Comparison of ENCODE assay signal across 8 cellular contexts in genomic region chr1:23019094-23019850, GRCh38. TPM values are rescaled to one million over a fixed set of nuclear protein-coding genes. Genes with fewer than 3 reads are reported as not detected.
DNase-seq lines count a peak whose midpoint lies in the region; ATAC-seq, FAIRE-seq and TF ChIP-seq lines count a peak whose summit lies in the region.

Gene KDM1A, plus strand, starts transcription at chr1:23019468. Its CDS starts 129 bp downstream, at chr1:23019597.

- peaks cover 4% of the 10 kb centered on the region in 2 donors for H3K4me1 ChIP-seq in kidney (ENCODE audit: control insufficient read depth in 1 of 2, insufficient read depth in 1 of 2, low read depth in 1 of 2, low read length in 2 of 2)

- peak; percentile 97 for DNase-seq in Ammon's horn (ENCODE audit: low spot score)
- DNase-seq in NCI-H446 treated with DMSO at 0.1 percent for 48 hours (lab: John Stamatoyannopoulos, UW), result peak; percentile 97
- peak; percentile 90 for DNase-seq in activated CD4-positive, alpha-beta T cell treated with anti-CD3 and anti-CD28 coated beads for 1 hour
- DNase-seq in cerebellum (ENCODE audit: low spot score), result peak; percentile 95
- peak; percentile 99 for DNase-seq in kidney
- peak; percentile 97 for DNase-seq in stimulated activated CD4-positive, alpha-beta T cell treated with anti-CD3 and anti-CD28 coated beads, Interleukin-15, amount 100 ng/mL, for 24 hours

- peak within 1 kb of the TSS; percentile 80 to 93 for H3K4me3 ChIP-seq in kidney (ENCODE audit: low read length in 2 of 2)

- intact Hi-C loops in kidney (cut with DNase I), result no loop called here

- peak within 1 kb of the TSS; percentile 76 to 91 for H3K9ac ChIP-seq in kidney (ENCODE audit: low read length in 2 of 2)

- peak; percentile 14 for TF ChIP-seq CTCF in kidney (IDR thresholded peaks at IDR 0.05; ENCODE audit: borderline replicate concordance, extremely low read depth, insufficient read depth)

- no peaks in the 10 kb centered on the region for H3K36me3 ChIP-seq in kidney (ENCODE audit: control insufficient read depth in 1 of 2, insufficient read depth in 2 of 2, low read length in 2 of 2)

- peak; percentile 94 for ATAC-seq in GM19035 (IDR thresholded peaks at IDR 0.05; ENCODE audit: unreplicated experiment)
- peak; percentile 95 for ATAC-seq in HG03354 (IDR thresholded peaks at IDR 0.05; ENCODE audit: poor library complexity, severe bottlenecking, unreplicated experiment)

- FAIRE-seq in kidney (lab: Jason Lieb, UNC), result no peak

- H3K27ac ChIP-seq in kidney (ENCODE audit: low read depth in 2 of 2, low read length in 2 of 2), result peak within 1 kb of the TSS; percentile 81 to 82

- H3K9me3 ChIP-seq in kidney (ENCODE audit: control insufficient read depth in 1 of 2, low read length in 2 of 2), result no peaks in the 10 kb centered on the region

RNA-seq across cellular contexts. Expression of gene KDM1A, which starts in this region (rescaled TPM):
- total RNA-seq in cerebellum, result 137 TPM
- 54.4 TPM for total RNA-seq in kidney
- polyA plus RNA-seq in kidney (ENCODE audit: insufficient read depth, low read depth, low replicate concordance), result 33.3 TPM

Comparison
In these comparisons a context has a peak if more than half of its experiments do, and no peak if none do; other contexts are left out.
1. Peak in every context shown above with its lines: DNase-seq, ATAC-seq, H3K4me3 ChIP-seq and H3K27ac ChIP-seq.